Comparison of ENCODE assay signal across 2 cellular contexts in the genomic region with DNA sequence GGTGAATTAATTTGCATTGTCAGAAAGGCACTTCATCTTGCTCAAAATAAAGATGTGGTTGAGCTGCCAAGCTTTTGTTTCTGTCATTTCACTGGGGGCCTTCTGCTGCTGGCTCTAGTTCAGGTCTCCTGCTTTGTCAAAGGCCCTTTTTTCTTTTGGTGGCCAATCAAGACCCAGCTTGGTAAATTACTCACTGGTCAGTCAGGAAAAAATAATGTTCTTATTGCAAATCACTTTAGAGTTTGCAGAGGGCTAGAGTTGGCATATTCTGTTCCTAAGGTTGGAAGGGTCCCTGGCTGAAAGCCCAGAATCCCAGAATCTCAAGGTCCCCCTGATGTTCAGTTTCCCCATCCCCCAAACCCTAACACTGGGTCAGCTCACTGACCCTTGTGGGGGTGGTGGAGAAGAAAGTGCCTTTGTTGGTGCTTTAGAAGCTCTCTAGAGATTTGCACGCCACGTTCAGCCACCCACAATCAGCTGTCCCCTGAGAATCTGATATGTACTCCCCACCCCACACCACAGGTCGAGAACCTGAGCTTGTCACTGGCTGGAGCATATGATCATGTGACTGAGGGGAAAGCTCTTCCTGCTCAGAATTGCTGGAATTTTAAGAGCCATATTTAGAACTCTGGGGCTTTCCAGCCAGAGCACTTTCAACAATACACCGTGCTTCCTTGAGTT.
TF ChIP-seq lines count a peak whose summit lies in the region.

No MANE protein-coding gene starts in this region.

TF ChIP-seq in HEK293, 187 proteins besides CTCF, POLR2A, EP300 and RAD21:
- TF ChIP-seq ZNF391 (tag by site-specific recombination; IDR thresholded peaks at IDR 0.05; ENCODE audit: borderline replicate concordance, low read depth), result no peak
- no peak for TF ChIP-seq ZNF785 (tag by site-specific recombination; IDR thresholded peaks at IDR 0.05)
- TF ChIP-seq, protein P1, sequence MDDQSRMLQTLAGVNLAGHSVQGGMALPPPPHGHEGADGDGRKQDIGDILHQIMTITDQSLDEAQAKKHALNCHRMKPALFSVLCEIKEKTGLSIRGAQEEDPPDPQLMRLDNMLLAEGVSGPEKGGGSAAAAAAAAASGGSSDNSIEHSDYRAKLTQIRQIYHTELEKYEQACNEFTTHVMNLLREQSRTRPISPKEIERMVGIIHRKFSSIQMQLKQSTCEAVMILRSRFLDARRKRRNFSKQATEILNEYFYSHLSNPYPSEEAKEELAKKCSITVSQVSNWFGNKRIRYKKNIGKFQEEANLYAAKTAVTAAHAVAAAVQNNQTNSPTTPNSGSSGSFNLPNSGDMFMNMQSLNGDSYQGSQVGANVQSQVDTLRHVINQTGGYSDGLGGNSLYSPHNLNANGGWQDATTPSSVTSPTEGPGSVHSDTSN (CRISPR knock-in tag; IDR thresholded peaks at IDR 0.05), result no peak
- no peak for TF ChIP-seq ZNF114 (tag by site-specific recombination; IDR thresholded peaks at IDR 0.05)
- 0 out of 2 replicates have a peak, but pooled peaks have one; percentile 28 for TF ChIP-seq EGR2 (tag by site-specific recombination; IDR thresholded peaks at IDR 0.05; ENCODE audit: low read depth)
- TF ChIP-seq MYNN (tag by site-specific recombination; IDR thresholded peaks at IDR 0.05; ENCODE audit: borderline replicate concordance), result no peak
- peak; percentile 44 for TF ChIP-seq ZFHX2 (tag by site-specific recombination; conservative IDR thresholded peaks at IDR 0.05)
- no peak for TF ChIP-seq ZNF510 (tag by site-specific recombination; IDR thresholded peaks at IDR 0.05; ENCODE audit: insufficient replicate concordance)
- TF ChIP-seq ZNF416 (tag by site-specific recombination; IDR thresholded peaks at IDR 0.05), result no peak
- TF ChIP-seq, protein P2, sequence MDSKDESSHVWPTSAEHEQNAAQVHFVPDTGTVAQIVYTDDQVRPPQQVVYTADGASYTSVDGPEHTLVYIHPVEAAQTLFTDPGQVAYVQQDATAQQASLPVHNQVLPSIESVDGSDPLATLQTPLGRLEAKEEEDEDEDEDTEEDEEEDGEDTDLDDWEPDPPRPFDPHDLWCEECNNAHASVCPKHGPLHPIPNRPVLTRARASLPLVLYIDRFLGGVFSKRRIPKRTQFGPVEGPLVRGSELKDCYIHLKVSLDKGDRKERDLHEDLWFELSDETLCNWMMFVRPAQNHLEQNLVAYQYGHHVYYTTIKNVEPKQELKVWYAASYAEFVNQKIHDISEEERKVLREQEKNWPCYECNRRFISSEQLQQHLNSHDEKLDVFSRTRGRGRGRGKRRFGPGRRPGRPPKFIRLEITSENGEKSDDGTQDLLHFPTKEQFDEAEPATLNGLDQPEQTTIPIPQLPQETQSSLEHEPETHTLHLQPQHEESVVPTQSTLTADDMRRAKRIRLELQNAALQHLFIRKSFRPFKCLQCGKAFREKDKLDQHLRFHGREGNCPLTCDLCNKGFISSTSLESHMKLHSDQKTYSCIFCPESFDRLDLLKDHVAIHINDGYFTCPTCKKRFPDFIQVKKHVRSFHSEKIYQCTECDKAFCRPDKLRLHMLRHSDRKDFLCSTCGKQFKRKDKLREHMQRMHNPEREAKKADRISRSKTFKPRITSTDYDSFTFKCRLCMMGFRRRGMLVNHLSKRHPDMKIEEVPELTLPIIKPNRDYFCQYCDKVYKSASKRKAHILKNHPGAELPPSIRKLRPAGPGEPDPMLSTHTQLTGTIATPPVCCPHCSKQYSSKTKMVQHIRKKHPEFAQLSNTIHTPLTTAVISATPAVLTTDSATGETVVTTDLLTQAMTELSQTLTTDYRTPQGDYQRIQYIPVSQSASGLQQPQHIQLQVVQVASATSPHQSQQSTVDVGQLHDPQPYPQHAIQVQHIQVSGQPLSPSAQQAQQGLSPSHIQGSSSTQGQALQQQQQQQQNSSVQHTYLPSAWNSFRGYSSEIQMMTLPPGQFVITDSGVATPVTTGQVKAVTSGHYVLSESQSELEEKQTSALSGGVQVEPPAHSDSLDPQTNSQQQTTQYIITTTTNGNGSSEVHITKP (tag by site-specific recombination; IDR thresholded peaks at IDR 0.05), result peak; percentile 35; the same call in 1 of the 2 replicates
- TF ChIP-seq ZNF624 (tag by site-specific recombination; IDR thresholded peaks at IDR 0.05), result no peak
- no peak for TF ChIP-seq ZNF658 (tag by site-specific recombination; IDR thresholded peaks at IDR 0.05)

TF ChIP-seq in HepG2, 621 proteins besides CTCF, POLR2A, EP300 and RAD21 (continues in another document):
- TF ChIP-seq THAP11 (CRISPR knock-in tag; IDR thresholded peaks at IDR 0.05) (no peak), ZNF629 (CRISPR knock-in tag; conservative IDR thresholded peaks at IDR 0.05) (no peak), SNAPC2 (CRISPR knock-in tag; IDR thresholded peaks at IDR 0.05) (no peak), CBFB (CRISPR knock-in tag; IDR thresholded peaks at IDR 0.05) (no peak), KDM4B (CRISPR knock-in tag; IDR thresholded peaks at IDR 0.05) (no peak), DNMT1 (CRISPR knock-in tag; IDR thresholded peaks at IDR 0.05) (no peak), ZBTB7A (CRISPR knock-in tag; IDR thresholded peaks at IDR 0.05) (no peak), PAF1 (CRISPR knock-in tag; IDR thresholded peaks at IDR 0.05) (no peak)
- TF ChIP-seq, protein P3, sequence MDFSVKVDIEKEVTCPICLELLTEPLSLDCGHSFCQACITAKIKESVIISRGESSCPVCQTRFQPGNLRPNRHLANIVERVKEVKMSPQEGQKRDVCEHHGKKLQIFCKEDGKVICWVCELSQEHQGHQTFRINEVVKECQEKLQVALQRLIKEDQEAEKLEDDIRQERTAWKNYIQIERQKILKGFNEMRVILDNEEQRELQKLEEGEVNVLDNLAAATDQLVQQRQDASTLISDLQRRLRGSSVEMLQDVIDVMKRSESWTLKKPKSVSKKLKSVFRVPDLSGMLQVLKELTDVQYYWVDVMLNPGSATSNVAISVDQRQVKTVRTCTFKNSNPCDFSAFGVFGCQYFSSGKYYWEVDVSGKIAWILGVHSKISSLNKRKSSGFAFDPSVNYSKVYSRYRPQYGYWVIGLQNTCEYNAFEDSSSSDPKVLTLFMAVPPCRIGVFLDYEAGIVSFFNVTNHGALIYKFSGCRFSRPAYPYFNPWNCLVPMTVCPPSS (IDR thresholded peaks at IDR 0.05), result no peak
- TF ChIP-seq, protein P4, sequence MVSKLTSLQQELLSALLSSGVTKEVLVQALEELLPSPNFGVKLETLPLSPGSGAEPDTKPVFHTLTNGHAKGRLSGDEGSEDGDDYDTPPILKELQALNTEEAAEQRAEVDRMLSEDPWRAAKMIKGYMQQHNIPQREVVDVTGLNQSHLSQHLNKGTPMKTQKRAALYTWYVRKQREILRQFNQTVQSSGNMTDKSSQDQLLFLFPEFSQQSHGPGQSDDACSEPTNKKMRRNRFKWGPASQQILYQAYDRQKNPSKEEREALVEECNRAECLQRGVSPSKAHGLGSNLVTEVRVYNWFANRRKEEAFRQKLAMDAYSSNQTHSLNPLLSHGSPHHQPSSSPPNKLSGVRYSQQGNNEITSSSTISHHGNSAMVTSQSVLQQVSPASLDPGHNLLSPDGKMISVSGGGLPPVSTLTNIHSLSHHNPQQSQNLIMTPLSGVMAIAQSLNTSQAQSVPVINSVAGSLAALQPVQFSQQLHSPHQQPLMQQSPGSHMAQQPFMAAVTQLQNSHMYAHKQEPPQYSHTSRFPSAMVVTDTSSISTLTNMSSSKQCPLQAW (CRISPR knock-in tag; IDR thresholded peaks at IDR 0.05), result 0 out of 2 replicates have a peak, but pooled peaks have one; percentile 27
- TF ChIP-seq, protein P2 (CRISPR knock-in tag; IDR thresholded peaks at IDR 0.05; ENCODE audit: low read depth), result 0 out of 2 replicates have a peak, but pooled peaks have one; percentile 44
- TF ChIP-seq, protein P5, sequence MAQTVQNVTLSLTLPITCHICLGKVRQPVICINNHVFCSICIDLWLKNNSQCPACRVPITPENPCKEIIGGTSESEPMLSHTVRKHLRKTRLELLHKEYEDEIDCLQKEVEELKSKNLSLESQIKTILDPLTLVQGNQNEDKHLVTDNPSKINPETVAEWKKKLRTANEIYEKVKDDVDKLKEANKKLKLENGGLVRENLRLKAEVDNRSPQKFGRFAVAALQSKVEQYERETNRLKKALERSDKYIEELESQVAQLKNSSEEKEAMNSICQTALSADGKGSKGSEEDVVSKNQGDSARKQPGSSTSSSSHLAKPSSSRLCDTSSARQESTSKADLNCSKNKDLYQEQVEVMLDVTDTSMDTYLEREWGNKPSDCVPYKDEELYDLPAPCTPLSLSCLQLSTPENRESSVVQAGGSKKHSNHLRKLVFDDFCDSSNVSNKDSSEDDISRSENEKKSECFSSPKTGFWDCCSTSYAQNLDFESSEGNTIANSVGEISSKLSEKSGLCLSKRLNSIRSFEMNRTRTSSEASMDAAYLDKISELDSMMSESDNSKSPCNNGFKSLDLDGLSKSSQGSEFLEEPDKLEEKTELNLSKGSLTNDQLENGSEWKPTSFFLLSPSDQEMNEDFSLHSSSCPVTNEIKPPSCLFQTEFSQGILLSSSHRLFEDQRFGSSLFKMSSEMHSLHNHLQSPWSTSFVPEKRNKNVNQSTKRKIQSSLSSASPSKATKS (CRISPR knock-in tag; IDR thresholded peaks at IDR 0.05), result no peak
- TF ChIP-seq, protein P6, sequence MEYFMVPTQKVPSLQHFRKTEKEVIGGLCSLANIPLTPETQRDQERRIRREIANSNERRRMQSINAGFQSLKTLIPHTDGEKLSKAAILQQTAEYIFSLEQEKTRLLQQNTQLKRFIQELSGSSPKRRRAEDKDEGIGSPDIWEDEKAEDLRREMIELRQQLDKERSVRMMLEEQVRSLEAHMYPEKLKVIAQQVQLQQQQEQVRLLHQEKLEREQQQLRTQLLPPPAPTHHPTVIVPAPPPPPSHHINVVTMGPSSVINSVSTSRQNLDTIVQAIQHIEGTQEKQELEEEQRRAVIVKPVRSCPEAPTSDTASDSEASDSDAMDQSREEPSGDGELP (IDR thresholded peaks at IDR 0.05; ENCODE audit: borderline replicate concordance, low read depth), result peak; percentile 51; the same call in 1 of the 2 replicates
- TF ChIP-seq, protein P7, sequence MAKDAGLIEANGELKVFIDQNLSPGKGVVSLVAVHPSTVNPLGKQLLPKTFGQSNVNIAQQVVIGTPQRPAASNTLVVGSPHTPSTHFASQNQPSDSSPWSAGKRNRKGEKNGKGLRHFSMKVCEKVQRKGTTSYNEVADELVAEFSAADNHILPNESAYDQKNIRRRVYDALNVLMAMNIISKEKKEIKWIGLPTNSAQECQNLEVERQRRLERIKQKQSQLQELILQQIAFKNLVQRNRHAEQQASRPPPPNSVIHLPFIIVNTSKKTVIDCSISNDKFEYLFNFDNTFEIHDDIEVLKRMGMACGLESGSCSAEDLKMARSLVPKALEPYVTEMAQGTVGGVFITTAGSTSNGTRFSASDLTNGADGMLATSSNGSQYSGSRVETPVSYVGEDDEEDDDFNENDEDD (CRISPR knock-in tag; IDR thresholded peaks at IDR 0.05; ENCODE audit: borderline replicate concordance), result no peak
- TF ChIP-seq, protein P8, sequence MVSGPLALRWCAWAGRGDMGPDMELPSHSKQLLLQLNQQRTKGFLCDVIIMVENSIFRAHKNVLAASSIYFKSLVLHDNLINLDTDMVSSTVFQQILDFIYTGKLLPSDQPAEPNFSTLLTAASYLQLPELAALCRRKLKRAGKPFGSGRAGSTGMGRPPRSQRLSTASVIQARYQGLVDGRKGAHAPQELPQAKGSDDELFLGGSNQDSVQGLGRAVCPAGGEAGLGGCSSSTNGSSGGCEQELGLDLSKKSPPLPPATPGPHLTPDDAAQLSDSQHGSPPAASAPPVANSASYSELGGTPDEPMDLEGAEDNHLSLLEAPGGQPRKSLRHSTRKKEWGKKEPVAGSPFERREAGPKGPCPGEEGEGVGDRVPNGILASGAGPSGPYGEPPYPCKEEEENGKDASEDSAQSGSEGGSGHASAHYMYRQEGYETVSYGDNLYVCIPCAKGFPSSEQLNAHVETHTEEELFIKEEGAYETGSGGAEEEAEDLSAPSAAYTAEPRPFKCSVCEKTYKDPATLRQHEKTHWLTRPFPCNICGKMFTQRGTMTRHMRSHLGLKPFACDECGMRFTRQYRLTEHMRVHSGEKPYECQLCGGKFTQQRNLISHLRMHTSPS (CRISPR knock-in tag; IDR thresholded peaks at IDR 0.05; ENCODE audit: low read depth), result no peak
- TF ChIP-seq, protein P9, sequence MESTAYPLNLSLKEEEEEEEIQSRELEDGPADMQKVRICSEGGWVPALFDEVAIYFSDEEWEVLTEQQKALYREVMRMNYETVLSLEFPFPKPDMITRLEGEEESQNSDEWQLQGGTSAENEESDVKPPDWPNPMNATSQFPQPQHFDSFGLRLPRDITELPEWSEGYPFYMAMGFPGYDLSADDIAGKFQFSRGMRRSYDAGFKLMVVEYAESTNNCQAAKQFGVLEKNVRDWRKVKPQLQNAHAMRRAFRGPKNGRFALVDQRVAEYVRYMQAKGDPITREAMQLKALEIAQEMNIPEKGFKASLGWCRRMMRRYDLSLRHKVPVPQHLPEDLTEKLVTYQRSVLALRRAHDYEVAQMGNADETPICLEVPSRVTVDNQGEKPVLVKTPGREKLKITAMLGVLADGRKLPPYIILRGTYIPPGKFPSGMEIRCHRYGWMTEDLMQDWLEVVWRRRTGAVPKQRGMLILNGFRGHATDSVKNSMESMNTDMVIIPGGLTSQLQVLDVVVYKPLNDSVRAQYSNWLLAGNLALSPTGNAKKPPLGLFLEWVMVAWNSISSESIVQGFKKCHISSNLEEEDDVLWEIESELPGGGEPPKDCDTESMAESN (CRISPR knock-in tag; conservative IDR thresholded peaks at IDR 0.05), result no peak
